ENCODE assay signal across 26 cellular contexts in the genomic region with DNA sequence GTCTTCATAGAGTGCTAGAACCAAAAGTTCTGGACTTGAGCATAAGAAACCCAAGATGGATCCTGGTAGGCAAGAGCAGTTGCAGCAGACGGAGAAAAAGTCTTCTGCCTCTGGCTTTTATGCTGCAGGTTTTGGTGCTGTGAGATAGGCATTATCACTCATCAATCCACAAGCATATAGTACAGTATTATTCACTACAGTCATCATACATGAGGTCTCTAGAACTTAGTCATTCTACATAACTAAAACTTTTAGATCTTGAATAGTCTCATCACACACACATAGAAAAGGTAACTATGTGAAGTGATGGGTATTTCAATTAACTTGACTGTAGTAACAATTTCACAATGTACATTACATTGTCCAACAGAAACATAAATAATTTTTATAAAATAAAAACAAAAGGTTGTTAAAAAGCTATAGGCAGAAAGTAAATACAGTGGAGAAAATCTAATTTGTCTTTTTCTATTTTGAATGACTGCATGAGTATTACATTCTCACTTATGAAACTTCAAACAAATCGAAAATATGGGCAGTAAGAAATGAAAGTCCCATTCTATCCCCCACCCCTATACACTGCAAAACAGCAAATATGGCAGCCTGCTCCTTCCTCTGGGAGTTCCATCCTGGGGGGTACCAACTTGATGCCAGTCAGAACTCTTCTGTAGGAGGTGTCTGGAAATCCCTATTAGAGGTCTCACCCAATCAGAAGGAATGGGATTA.
"Had no signal": no experiment of that assay in that cellular context is flagged by ENCODE, and none has a peak within 500 bp of the region (broad histone marks: within the 10 kb centered on the region; RNA-seq: fewer than 3 reads in every experiment).

No MANE protein-coding gene starts in this region.

- H3K4me3 Mint-ChIP-seq: dendritic cell treated with granulocyte-macrophage colony-stimulating factor and Interleukin-4, amounts not matched to agents 40 ng/mL and 50 ng/mL, for 4 days; endodermal cell; memory B cell; natural killer cell; stimulated activated memory B cell treated with anti-CD40 and anti-IgM and Interleukin-4, amounts not matched to agents 10 μg/mL and 1 μg/mL and 100 μg/mL, for 72 hours; type B pancreatic cell had no signal

- H3K27me3 ChIP-seq: colonic mucosa, gastroesophageal sphincter, heart left ventricle, hepatocyte, sigmoid colon, testis, tibial artery had no signal

- H3K36me3 Mint-ChIP-seq: memory B cell; natural killer cell; stimulated activated memory B cell treated with anti-CD40 and anti-IgM and Interleukin-4, amounts not matched to agents 10 μg/mL and 1 μg/mL and 100 μg/mL, for 72 hours; type B pancreatic cell had no signal

- H3K9me3 ChIP-seq: colonic mucosa, gastroesophageal sphincter, psoas muscle, sigmoid colon, testis, tibial artery had no signal

- H3K36me3 ChIP-seq: colonic mucosa, gastroesophageal sphincter, heart left ventricle, sigmoid colon, tibial artery had no signal

- H3K9me3 Mint-ChIP-seq: dendritic cell treated with granulocyte-macrophage colony-stimulating factor and Interleukin-4, amounts not matched to agents 40 ng/mL and 50 ng/mL, for 4 days; memory B cell; natural killer cell; stimulated activated memory B cell treated with anti-CD40 and anti-IgM and Interleukin-4, amounts not matched to agents 10 μg/mL and 1 μg/mL and 100 μg/mL, for 72 hours; type B pancreatic cell had no signal

- H3K4me3 ChIP-seq: colonic mucosa, gastroesophageal sphincter, heart left ventricle, hepatocyte, lung, psoas muscle, sigmoid colon, testis, tibial artery had no signal

- DNase-seq: effector CD8-positive, alpha-beta T cell; endodermal cell; foreskin fibroblast; heart left ventricle; kidney; natural killer cell; psoas muscle; right cardiac atrium; sigmoid colon; stimulated activated CD4-positive, alpha-beta T cell treated with anti-CD3 and anti-CD28 coated beads, Interleukin-2, amount 100 ng/mL, for 24 hours; stimulated activated CD4-positive, alpha-beta T cell treated with anti-CD3 and anti-CD28 coated beads, Interleukin-4, amount 100 ng/mL, for 24 hours; stimulated activated naive CD8-positive, alpha-beta T cell treated with anti-CD3 and anti-CD28 coated beads, Interleukin-15, Interleukin-2, amounts not matched to agents 100 U/mL and 50 U/mL, for 24 hours; substantia nigra; testis; tibial artery had no signal

- H3K27ac Mint-ChIP-seq: dendritic cell treated with granulocyte-macrophage colony-stimulating factor and Interleukin-4, amounts not matched to agents 40 ng/mL and 50 ng/mL, for 4 days; endodermal cell; memory B cell; natural killer cell; stimulated activated memory B cell treated with anti-CD40 and anti-IgM and Interleukin-4, amounts not matched to agents 10 μg/mL and 1 μg/mL and 100 μg/mL, for 72 hours; type B pancreatic cell had no signal

- H3K4me1 Mint-ChIP-seq: memory B cell; natural killer cell; stimulated activated memory B cell treated with anti-CD40 and anti-IgM and Interleukin-4, amounts not matched to agents 10 μg/mL and 1 μg/mL and 100 μg/mL, for 72 hours had no signal

- H3K79me2 ChIP-seq: hepatocyte had no signal

- H2AFZ ChIP-seq: hepatocyte had no signal

- H3K4me2 ChIP-seq: hepatocyte had no signal

- ATAC-seq: esophagus mucosa; gastroesophageal sphincter; heart left ventricle; left lobe of liver; natural killer cell; psoas muscle; right cardiac atrium; stimulated activated memory B cell treated with anti-CD40 and anti-IgM and Interleukin-4, amounts not matched to agents 10 μg/mL and 1 μg/mL and 100 μg/mL, for 72 hours; stimulated activated naive CD8-positive, alpha-beta T cell treated with anti-CD3 and anti-CD28 coated beads, Interleukin-15, Interleukin-2, amounts not matched to agents 100 U/mL and 50 U/mL, for 24 hours had no signal

- H3K27ac ChIP-seq: colonic mucosa, epithelial cell of prostate, gastroesophageal sphincter, heart left ventricle, hepatocyte, psoas muscle, sigmoid colon, testis, tibial artery had no signal

- H3K4me1 ChIP-seq: colonic mucosa, gastroesophageal sphincter, heart left ventricle, psoas muscle, sigmoid colon, testis, tibial artery had no signal

- H3K27me3 Mint-ChIP-seq: dendritic cell treated with granulocyte-macrophage colony-stimulating factor and Interleukin-4, amounts not matched to agents 40 ng/mL and 50 ng/mL, for 4 days; memory B cell; stimulated activated memory B cell treated with anti-CD40 and anti-IgM and Interleukin-4, amounts not matched to agents 10 μg/mL and 1 μg/mL and 100 μg/mL, for 72 hours; type B pancreatic cell had no signal
